19 cellular contexts compared by ENCODE assay signal in the genomic region with DNA sequence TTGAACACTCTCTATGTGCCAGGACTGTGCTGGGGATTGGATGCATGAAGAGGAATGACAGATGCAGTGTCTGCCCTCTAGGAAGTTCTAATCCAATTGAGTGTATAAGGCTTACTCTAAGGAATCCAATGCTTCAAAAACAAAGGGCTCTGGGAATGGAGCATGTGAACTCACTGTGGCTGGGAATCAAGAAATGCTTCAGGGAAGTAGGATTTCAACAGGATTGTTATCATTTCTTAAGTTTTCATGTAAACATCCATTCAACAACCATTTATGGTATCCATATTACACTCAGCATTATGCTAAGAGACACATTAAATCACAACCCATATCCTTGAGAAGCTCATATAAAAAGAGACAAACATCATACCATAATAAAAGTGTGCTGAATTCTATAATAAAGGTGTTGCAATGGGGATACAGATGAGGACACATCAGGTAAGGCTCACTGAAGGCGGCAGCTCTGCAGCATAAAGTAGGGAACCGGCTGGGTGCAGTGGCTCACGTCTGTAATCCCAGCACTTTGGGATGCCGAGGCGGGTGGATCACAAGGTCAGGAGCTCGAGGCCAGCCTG.
"Had no signal": no experiment of that assay in that cellular context is flagged by ENCODE, and none has a peak within 500 bp of the region (broad histone marks: within the 10 kb centered on the region; RNA-seq: fewer than 3 reads in every experiment).

No MANE protein-coding gene starts in this region.

- DNase-seq: activated CD4-positive, alpha-beta memory T cell treated with anti-CD3 and anti-CD28 coated beads, Interleukin-2, amount 10 ng/mL, durations not matched to agents 7 days and 5 days; activated CD4-positive, alpha-beta T cell treated with anti-CD3 and anti-CD28 coated beads for 48 hours; activated CD4-positive, CD25-positive, alpha-beta regulatory T cell; activated CD8-positive, alpha-beta memory T cell treated with anti-CD3 and anti-CD28 coated beads, Interleukin-2, amount 10 ng/mL, durations not matched to agents 7 days and 5 days; activated naive CD4-positive, alpha-beta T cell treated with anti-CD3 and anti-CD28 coated beads, Interleukin-2, amount 50 U/mL, for 16 hours; cerebellar nuclear complex; effector CD8-positive, alpha-beta T cell; left cardiac atrium; lower lobe of right lung; retina; stimulated activated CD4-positive, alpha-beta T cell treated with anti-CD3 and anti-CD28 coated beads, Interleukin-12 subunit alpha, Interleukin-12 subunit beta, amount 100 ng/mL, for 4 hours; stimulated activated CD4-positive, alpha-beta T cell treated with anti-CD3 and anti-CD28 coated beads, Interleukin-1b, Interleukin-23, amount 100 ng/mL, for 48 hours; stimulated activated CD8-positive, alpha-beta memory T cell treated with anti-CD3 and anti-CD28 coated beads, Interleukin-4, amount 100 ng/mL, for 48 hours; stimulated activated naive CD4-positive, alpha-beta T cell; T1000 had no signal

- H3K27ac ChIP-seq: breast epithelium, lower lobe of right lung, tibial artery had no signal

- ATAC-seq: activated CD8-positive, alpha-beta memory T cell treated with anti-CD3 and anti-CD28 coated beads, Interleukin-2, amount 10 ng/mL, durations not matched to agents 7 days and 5 days; esophagus mucosa; left cardiac atrium; lower lobe of right lung; natural killer cell treated with Interleukin-12 subunit alpha and Interleukin-12 subunit beta and Interleukin-15 and Interleukin-18, amount 100 ng/mL, for 72 hours had no signal

- H3K36me3 ChIP-seq: breast epithelium, lower lobe of right lung, tibial artery had no signal

- H3K4me3 ChIP-seq: breast epithelium, lower lobe of right lung, tibial artery had no signal

- H3K27me3 ChIP-seq: breast epithelium, tibial artery had no signal

- H3K9me3 ChIP-seq: breast epithelium, lower lobe of right lung, tibial artery had no signal
